ENCODE assay signal across 8 cellular contexts in genomic region chr7:74788369-74789150, GRCh38. TPM values are rescaled to one million over a fixed set of nuclear protein-coding genes. Genes with fewer than 3 reads are reported as not detected.
DNase-seq lines count a peak whose midpoint lies in the region; ATAC-seq and TF ChIP-seq lines count a peak whose summit lies in the region.
"Not testable (repeated sequence)": the region's sequence is repeated elsewhere in the genome, so short reads cannot be mapped to it uniquely, and the experiment has no call there.

No MANE protein-coding gene starts in this region.

- not testable (repeated sequence) for H3K9me3 ChIP-seq in BE2C

- CTCF ChIA-PET in activated CD4-positive, alpha-beta T cell treated with anti-CD3 and anti-CD28 coated beads for 36 hours (lab: Charles Lee) = not testable (repeated sequence)

- H3K4me1 Mint-ChIP-seq in activated CD4-positive, alpha-beta T cell treated with anti-CD3 and anti-CD28 coated beads for 36 hours = not testable (repeated sequence)

- not testable (repeated sequence) for H3K4me3 Mint-ChIP-seq in activated CD4-positive, alpha-beta T cell treated with anti-CD3 and anti-CD28 coated beads for 36 hours

- H3K27me3 ChIP-seq in BE2C = not testable (repeated sequence)

- H3K4me1 ChIP-seq in BE2C = not testable (repeated sequence)

- DNase-seq in BE2C (peak; percentile 96), NCI-H526 (lab: John Stamatoyannopoulos, UW) (peak; percentile 52 to 88), cardiac fibroblast (ENCODE audit: low read depth in 2 of 2) (peak; percentile 87 to 89), kidney glomerular epithelial cell (lab: John Stamatoyannopoulos, UW) (peak; percentile 76)
- peak; percentile 97 for DNase-seq in activated CD4-positive, alpha-beta T cell treated with anti-CD3 and anti-CD28 coated beads for 36 hours
- peak; percentile 93 to 95 for DNase-seq in stimulated activated CD4-positive, alpha-beta T cell treated with anti-CD3 and anti-CD28 coated beads, Interleukin-15, amount 100 ng/mL, for 1 hour (ENCODE audit: low read depth in 1 of 2, low spot score in 1 of 2)

- H3K27me3 Mint-ChIP-seq in activated CD4-positive, alpha-beta T cell treated with anti-CD3 and anti-CD28 coated beads for 36 hours = not testable (repeated sequence)

- TF ChIP-seq CTCF in BE2C (IDR thresholded peaks at IDR 0.05; ENCODE audit: low read depth, low read length); cardiac fibroblast (IDR thresholded peaks at IDR 0.05; ENCODE audit: low read depth, low read length): not testable (repeated sequence)

- ATAC-seq in GM21367 (IDR thresholded peaks at IDR 0.05; ENCODE audit: unreplicated experiment) = peak; percentile 88
- ATAC-seq in HG03521 (IDR thresholded peaks at IDR 0.05; ENCODE audit: unreplicated experiment) = peak; percentile 85
- peak; percentile 97 for ATAC-seq in activated CD4-positive, alpha-beta T cell treated with anti-CD3 and anti-CD28 coated beads for 36 hours

- not testable (repeated sequence) for H3K9me3 Mint-ChIP-seq in activated CD4-positive, alpha-beta T cell treated with anti-CD3 and anti-CD28 coated beads for 36 hours (ENCODE audit: low read depth)

- H3K36me3 Mint-ChIP-seq in activated CD4-positive, alpha-beta T cell treated with anti-CD3 and anti-CD28 coated beads for 36 hours (ENCODE audit: low read depth) = not testable (repeated sequence)

- intact Hi-C loops in activated CD4-positive, alpha-beta T cell treated with anti-CD3 and anti-CD28 coated beads for 36 hours (cut with DNase I, micrococcal nuclease) = not testable (repeated sequence)

- H3K36me3 ChIP-seq in BE2C = not testable (repeated sequence)

- POLR2A ChIA-PET in activated CD4-positive, alpha-beta T cell treated with anti-CD3 and anti-CD28 coated beads for 36 hours (lab: Charles Lee) = not testable (repeated sequence)

- not testable (repeated sequence) for H3K27ac Mint-ChIP-seq in activated CD4-positive, alpha-beta T cell treated with anti-CD3 and anti-CD28 coated beads for 36 hours

- peak overlapping the region; percentile 28; the same call in 1 of the 2 replicates for H3K4me3 ChIP-seq in BE2C (ENCODE audit: low read depth, low read length)
- H3K4me3 ChIP-seq in cardiac fibroblast (replicated peaks in 1 of 2; ENCODE audit: low read depth in 2 of 2, low read length in 2 of 2) = peak overlapping the region; percentile 27 to 38

RNA-seq across cellular contexts. Expression of gene NCF1, which starts 14.7 kb away (rescaled TPM):
- not detected for polyA plus RNA-seq in BE2C (2012; ENCODE audit: insufficient read depth, insufficient read length, low read depth)
- under 1 TPM; 0.35 to 0.78 TPM for total RNA-seq in activated CD4-positive, alpha-beta T cell treated with anti-CD3 and anti-CD28 coated beads for 36 hours

Comparison
In these comparisons a context has a peak if more than half of its experiments do, and no peak if none do; other contexts are left out.
1. Peak in every context shown above with its lines: DNase-seq, ATAC-seq and H3K4me3 ChIP-seq.